ENCODE assay signal across 29 cellular contexts in the genomic region with DNA sequence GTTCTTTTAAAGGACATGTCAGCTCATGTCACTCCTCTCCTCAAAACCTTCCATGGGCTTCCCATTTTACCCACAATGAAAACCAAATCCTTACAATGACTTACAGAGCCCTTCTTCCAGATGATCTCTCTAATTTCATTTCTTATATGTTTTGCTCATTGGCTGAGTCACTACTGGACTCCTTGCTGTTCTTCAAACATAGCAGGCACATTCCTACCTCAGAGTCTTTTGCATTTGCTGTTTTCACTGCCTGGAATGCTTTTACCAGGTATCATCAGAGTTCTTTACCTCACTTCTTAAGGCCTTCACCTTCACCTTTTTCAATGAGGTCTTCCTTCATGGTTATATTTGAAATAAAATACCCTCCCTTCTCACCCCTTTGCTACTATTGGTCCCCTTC. TPM values are rescaled to one million over a fixed set of nuclear protein-coding genes. Genes with fewer than 3 reads are reported as not detected.
DNase-seq lines count a peak whose midpoint lies in the region; ATAC-seq, FAIRE-seq and TF ChIP-seq lines count a peak whose summit lies in the region.
"Had no signal": no experiment of that assay in that cellular context is flagged by ENCODE, and none has a peak within 500 bp of the region (broad histone marks: within the 10 kb centered on the region; RNA-seq: fewer than 3 reads in every experiment).

No MANE protein-coding gene starts in this region.

- no peak overlapping the region for H2BK15ac ChIP-seq in H1 (ENCODE audit: low read length)

- H3K18ac ChIP-seq in H1 (ENCODE audit: extremely low read depth, low read length): no peak overlapping the region

- POLR2A ChIA-PET in PC-3 (lab: Charles Lee; ENCODE audit: unreplicated experiment) (no interaction called here), H1 (lab: Charles Lee; ENCODE audit: partially characterized antibody) (interaction anchor here (0.8 kb wide), 1 partner anchor 23 kb away, joined by 3 read pairs; no protein-coding TSS in a partner anchor)

- no peaks in the 10 kb centered on the region for H3K9me2 ChIP-seq in PC-3 (replicated peaks; ENCODE audit: low read length)

- H4K20me1 ChIP-seq in PC-3 (ENCODE audit: low read length) (no peaks in the 10 kb centered on the region), H1 (replicated peaks in 1 of 2; ENCODE audit: control insufficient read depth in 1 of 2, insufficient read depth in 2 of 2, low read length in 2 of 2) (no peaks in the 10 kb centered on the region)
- H4K20me1 ChIP-seq: BLaER1 had no signal

- H3K4me2 ChIP-seq in PC-3 (ENCODE audit: low read length) (no peak overlapping the region), H1 (ENCODE audit: insufficient read depth in 1 of 2, low read depth in 2 of 2, low read length in 2 of 2) (no peak overlapping the region)
- H3K4me2 ChIP-seq: BLaER1, hepatocyte had no signal

- H3K4me3 Mint-ChIP-seq in osteocyte (ENCODE audit: unreplicated experiment): no peak overlapping the region
- H3K4me3 Mint-ChIP-seq: activated CD8-positive, alpha-beta T cell treated with anti-CD3 and anti-CD28 coated beads, Interleukin-2, amount 10 ng/mL, durations not matched to agents 7 days and 5 days; mesothelial cell of epicardium; naive B cell had no signal

- no peaks in the 10 kb centered on the region for H3K9me3 Mint-ChIP-seq in osteocyte (ENCODE audit: unreplicated experiment)
- H3K9me3 Mint-ChIP-seq: mesothelial cell of epicardium, naive B cell had no signal

- DNase-seq in H54 (ENCODE audit: insufficient read length, low spot score) (no peak), PC-3 (peak; percentile 10), H1 (ENCODE audit: low read depth in 1 of 2, low spot score in 2 of 2) (no peak), osteocyte (ENCODE audit: extremely low spot score, unreplicated experiment) (no peak), NCI-H1092 (lab: John Stamatoyannopoulos, UW) (no peak), NCI-H2081 (lab: John Stamatoyannopoulos, UW) (no peak), GM13976 (ENCODE audit: low spot score) (no peak)
- DNase-seq: activated CD4-positive, CD25-positive, alpha-beta regulatory T cell treated with anti-CD3 and anti-CD28 coated beads, Interleukin-2, amount 50 U/mL, for 72 hours; activated CD8-positive, alpha-beta T cell treated with anti-CD3 and anti-CD28 coated beads, Interleukin-2, amount 10 ng/mL, durations not matched to agents 7 days and 5 days; activated effector memory CD4-positive, alpha-beta T cell treated with Interleukin-2 at 50 U/mL for 16 hours; DMS53; esophagus squamous epithelium; GF-D8; KG1; left ventricle myocardium inferior; naive B cell; NCI-H1436 treated with DMSO at 0.1 percent for 48 hours; stimulated activated naive CD4-positive, alpha-beta T cell treated with Interleukin-2 at 50 U/mL for 16 hours; T-helper 1 cell had no signal

- no peak overlapping the region for H3K4me3 ChIP-seq in PC-3 (ENCODE audit: low read length)
- H3K4me3 ChIP-seq in H1 (ENCODE audit: extremely low read depth in 1 of 4, insufficient read depth in 2 of 4, low read depth in 3 of 4, low read length in 4 of 4): no peak overlapping the region
- H3K4me3 ChIP-seq: BLaER1, coronary artery, esophagus squamous epithelium, hepatocyte, left ventricle myocardium inferior had no signal

- no peak overlapping the region for H3K4ac ChIP-seq in H1 (replicated peaks; ENCODE audit: insufficient read length, low read depth, low read length)

- no peaks in the 10 kb centered on the region for H3K27me3 ChIP-seq in PC-3 (ENCODE audit: low read length)
- H3K27me3 ChIP-seq in H1 (replicated peaks in 1 of 4; ENCODE audit: control insufficient read depth in 3 of 4, extremely low read depth in 1 of 4, insufficient read depth in 3 of 4, low read length in 3 of 4): no peaks in the 10 kb centered on the region
- H3K27me3 ChIP-seq: BLaER1, esophagus squamous epithelium, hepatocyte, neutrophil had no signal

- no peaks in the 10 kb centered on the region for H3K27me3 Mint-ChIP-seq in osteocyte (ENCODE audit: unreplicated experiment)
- H3K27me3 Mint-ChIP-seq: naive B cell had no signal

- ATAC-seq in PC-3 (no peak), GM19463 (IDR thresholded peaks at IDR 0.05; ENCODE audit: unreplicated experiment) (no peak)
- ATAC-seq: activated CD8-positive, alpha-beta T cell treated with anti-CD3 and anti-CD28 coated beads, Interleukin-2, amount 10 ng/mL, durations not matched to agents 7 days and 5 days had no signal

- BruUV-seq in PC-3 (replicated peaks; lab: Mats Ljungman, UMichigan): no TSS peak

- peak overlapping the region; percentile 66; the same call in 1 of the 2 replicates for H2BK5ac ChIP-seq in H1 (ENCODE audit: low read depth, low read length)

- H2BK12ac ChIP-seq in H1 (ENCODE audit: low read depth, low read length): no peak overlapping the region

- no peak for TF ChIP-seq EP300 in H1 (IDR thresholded peaks at IDR 0.05; ENCODE audit: borderline replicate concordance in 1 of 2, low read depth in 2 of 2, low read length in 2 of 2)

- H3K79me1 ChIP-seq in H1 (ENCODE audit: low read depth, low read length): no peaks in the 10 kb centered on the region

- H4K5ac ChIP-seq in H1 (ENCODE audit: insufficient read length, low read depth, low read length): no peak overlapping the region

- peak overlapping the region; percentile 23 for H3K27ac Mint-ChIP-seq in osteocyte (ENCODE audit: unreplicated experiment)
- H3K27ac Mint-ChIP-seq: activated CD8-positive, alpha-beta T cell treated with anti-CD3 and anti-CD28 coated beads, Interleukin-2, amount 10 ng/mL, durations not matched to agents 7 days and 5 days; mesothelial cell of epicardium; naive B cell had no signal

- H3K79me2 ChIP-seq in PC-3 (ENCODE audit: low read length) (no peaks in the 10 kb centered on the region), H1 (ENCODE audit: control insufficient read depth in 1 of 2, insufficient read depth in 2 of 2, low read length in 2 of 2) (no peaks in the 10 kb centered on the region; a peak in 1 of 4 replicates)
- H3K79me2 ChIP-seq: hepatocyte had no signal

- H3K23ac ChIP-seq in H1 (ENCODE audit: insufficient read length): no peak overlapping the region

- H3K9ac ChIP-seq in PC-3 (ENCODE audit: low read length): no peak overlapping the region
- H3K9ac ChIP-seq in H1 (replicated peaks in 1 of 4; ENCODE audit: extremely low read depth in 1 of 4, low read depth in 3 of 4, low read length in 3 of 4): no peak overlapping the region
- H3K9ac ChIP-seq: BLaER1 had no signal

- no peak overlapping the region for H3K27ac ChIP-seq in PC-3 (ENCODE audit: low read length)
- H3K27ac ChIP-seq in H1 (ENCODE audit: low read depth, low read length): 0 out of 2 replicates have a peak overlapping the region, but pooled peaks have one; percentile 23
- H3K27ac ChIP-seq: BLaER1, coronary artery, esophagus squamous epithelium, hepatocyte, left ventricle myocardium inferior, neutrophil, RWPE1 had no signal

- no peak overlapping the region for H3K56ac ChIP-seq in H1 (replicated peaks; ENCODE audit: insufficient read length, low read depth, low read length)

- H3K14ac ChIP-seq in H1 (ENCODE audit: insufficient read length): no peak overlapping the region

- H2AFZ ChIP-seq in PC-3 (ENCODE audit: low read length): no peak overlapping the region
- H2AFZ ChIP-seq in H1 (ENCODE audit: low read length): no peak overlapping the region
- H2AFZ ChIP-seq: hepatocyte had no signal

- no peaks in the 10 kb centered on the region for H3K23me2 ChIP-seq in H1 (ENCODE audit: low read depth, low read length)

- TF ChIP-seq CTCF in PC-3 (conservative IDR thresholded peaks at IDR 0.05; ENCODE audit: low read depth, low read length) (no peak), H1 (IDR thresholded peaks at IDR 0.05; ENCODE audit: control extremely low read depth in 1 of 3, insufficient read depth in 1 of 3, low read depth in 1 of 3, low read length in 3 of 3) (no peak), osteocyte (IDR thresholded peaks at IDR 0.05) (no peak), GM13976 (IDR thresholded peaks at IDR 0.05; ENCODE audit: borderline replicate concordance, control extremely low read depth, extremely low read depth, insufficient read depth, missing control alignments) (no peak)

- peak; percentile 74 for FAIRE-seq in H54 (lab: Jason Lieb, UNC)
- no peak for FAIRE-seq in H1 (lab: Jason Lieb, UNC)
- FAIRE-seq: frontal cortex, TTC549, urothelium cell line had no signal

- H2BK120ac ChIP-seq in H1 (replicated peaks; ENCODE audit: low read depth, low read length): no peak overlapping the region

- H3K36me3 ChIP-seq in PC-3 (ENCODE audit: low read depth, low read length): no peaks in the 10 kb centered on the region
- peaks cover 0 to 26% (median 0%) of the 10 kb centered on the region in 4 experiments; a peak in 2 of 8 replicates for H3K36me3 ChIP-seq in H1 (ENCODE audit: control insufficient read depth in 2 of 4, insufficient read depth in 4 of 4, low read length in 3 of 4)
- H3K36me3 ChIP-seq: BLaER1, esophagus squamous epithelium, neutrophil had no signal

- no peak overlapping the region for H2BK20ac ChIP-seq in H1 (ENCODE audit: low read length)

- H4K91ac ChIP-seq in H1 (replicated peaks; ENCODE audit: insufficient read length, low read length): no peak overlapping the region

- peaks cover 9% of the 10 kb centered on the region for H3K4me1 ChIP-seq in PC-3 (ENCODE audit: insufficient read depth, low read length)
- peaks cover 2 to 3% (median 3%) of the 10 kb centered on the region in 4 experiments; a peak in 4 of 7 replicates for H3K4me1 ChIP-seq in H1 (replicated peaks in 1 of 4; ENCODE audit: control insufficient read depth in 3 of 4, insufficient read depth in 4 of 4, low read length in 3 of 4)
- H3K4me1 ChIP-seq: BLaER1, esophagus squamous epithelium, left ventricle myocardium inferior had no signal

- peaks cover 32% of the 10 kb centered on the region for H3K36me3 Mint-ChIP-seq in osteocyte (ENCODE audit: unreplicated experiment)
- H3K36me3 Mint-ChIP-seq: naive B cell had no signal

- no peak for TF ChIP-seq POLR2A in H54 (IDR thresholded peaks at IDR 0.05; ENCODE audit: low read depth, low read length)
- TF ChIP-seq POLR2A in H1 (IDR thresholded peaks at IDR 0.05; ENCODE audit: control extremely low read depth in 1 of 2, low read depth in 2 of 2, low read length in 2 of 2): no peak

- H4K8ac ChIP-seq in H1 (ENCODE audit: extremely low read depth, insufficient read depth, low read length): no peak overlapping the region

- H3K4me1 Mint-ChIP-seq in osteocyte (ENCODE audit: unreplicated experiment): peaks cover 10% of the 10 kb centered on the region
- H3K4me1 Mint-ChIP-seq: naive B cell had no signal

- CTCF ChIA-PET in PC-3 (lab: Charles Lee): no interaction called here
- CTCF ChIA-PET in H1 (lab: Charles Lee; ENCODE audit: partially characterized antibody): interaction anchor here (1.2 kb wide), 1 partner anchor 27 kb away, joined by 3 read pairs; no protein-coding TSS in a partner anchor

- no peak overlapping the region for H2AK5ac ChIP-seq in H1 (ENCODE audit: low read depth, low read length)

- intact Hi-C loops in PC-3 (cut with micrococcal nuclease): no loop called here

- TF ChIP-seq RAD21 in H1 (IDR thresholded peaks at IDR 0.05 in 1 of 2, conservative IDR thresholded peaks at IDR 0.05 in 1 of 2; ENCODE audit: low read depth in 2 of 2, low read length in 2 of 2): no peak

- no peaks in the 10 kb centered on the region for H3K9me3 ChIP-seq in PC-3 (ENCODE audit: low read length)
- no peaks in the 10 kb centered on the region for H3K9me3 ChIP-seq in H1 (ENCODE audit: insufficient read depth in 2 of 2, low read depth in 1 of 2, low read length in 1 of 2)
- H3K9me3 ChIP-seq: BLaER1, esophagus squamous epithelium, left ventricle myocardium inferior, neutrophil had no signal

- no peaks in the 10 kb centered on the region for H3F3A ChIP-seq in PC-3 (ENCODE audit: low read length, unreplicated experiment)

- in situ Hi-C loops in GM13976 (cut with MboI; ENCODE audit: low sequenced_read_pairs, unreplicated experiment): no loop called here

RNA-seq across cellular contexts. Expression of a gene that starts 57.3 kb away (rescaled TPM):
- total RNA-seq in PC-3 (2014; rRNA removed): 12.8 and 15.8 TPM in 2 replicates
- total RNA-seq in H1 (2021; fragmentation: NEBNext Ultra II Directional; extraction: Animal tissue kit (Norgen Biotek cat#: 25700)): 50.6 and 52.2 TPM in 2 replicates
- polyA plus RNA-seq in H1 (2011; rRNA removed): 9.4 and 13.6 TPM in 2 replicates
- polyA plus RNA-seq in H1 (2011; cell fraction: cytosol; rRNA removed): 15.6 TPM
- polyA plus RNA-seq in H1 (2011; cell fraction: nucleus; rRNA removed): 13.6 TPM
- polyA plus RNA-seq in H1 (2012, experiment 1 of 2): 19.5 to 30.3 TPM (median 25.6 TPM) in 4 replicates
- polyA plus RNA-seq in H1 (2012, experiment 2 of 2): 2.2 TPM
- polyA plus RNA-seq in H1 (2013, experiment 1 of 2): 36.4 TPM
- 39.8 TPM for polyA plus RNA-seq in H1 (2013, experiment 2 of 2)
- polyA minus RNA-seq in H1 (2011; rRNA and poly(A)+ RNA removed): 52.5 and 75.7 TPM in 2 replicates
- 48.6 TPM for polyA minus RNA-seq in H1 (2011; cell fraction: cytosol; rRNA and poly(A)+ RNA removed)
- 104 TPM for polyA minus RNA-seq in H1 (2011; cell fraction: nucleus; rRNA and poly(A)+ RNA removed)
- total RNA-seq in osteocyte: 70.8 and 75.5 TPM in 2 replicates
